6 cellular contexts compared by ENCODE assay signal in the genomic region with DNA sequence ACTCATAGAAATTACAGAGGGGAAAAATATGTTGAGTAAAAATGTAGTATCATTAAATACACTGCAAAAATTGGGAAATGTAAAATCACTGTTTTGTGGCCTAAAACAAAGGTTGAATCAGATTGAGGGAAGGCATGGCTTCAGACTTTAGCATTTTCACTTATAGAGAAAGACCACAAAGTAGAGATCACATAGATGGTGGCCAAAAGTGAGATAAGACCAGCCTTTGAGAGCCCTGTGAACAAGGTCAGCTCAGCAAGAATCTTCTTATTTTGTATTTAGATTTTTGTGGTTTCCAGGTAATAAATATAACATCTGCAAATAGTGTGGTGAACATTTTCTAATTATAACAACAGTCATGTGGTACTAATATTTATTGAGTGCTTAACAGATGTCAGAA.
"Had no signal": no experiment of that assay in that cellular context is flagged by ENCODE, and none has a peak within 500 bp of the region (broad histone marks: within the 10 kb centered on the region; RNA-seq: fewer than 3 reads in every experiment).

No MANE protein-coding gene starts in this region.

- H3K27ac ChIP-seq: HL-60 had no signal

- DNase-seq: IMR-90, KBM-7, KG1 had no signal

- ATAC-seq: HepG2, K562 had no signal

- H3K4me3 ChIP-seq: K562 had no signal
